11 cellular contexts compared by ENCODE assay signal in genomic region chr3:49868951-49869454, GRCh38. TPM values are rescaled to one million over a fixed set of nuclear protein-coding genes. Genes with fewer than 3 reads are reported as not detected.
DNase-seq lines count a peak whose midpoint lies in the region; ATAC-seq, FAIRE-seq and TF ChIP-seq lines count a peak whose summit lies in the region.
"Had no signal": no experiment of that assay in that cellular context is flagged by ENCODE, and none has a peak within 500 bp of the region (broad histone marks: within the 10 kb centered on the region; RNA-seq: fewer than 3 reads in every experiment).

No MANE protein-coding gene starts in this region.

- TF ChIP-seq POLR2A in H54 (IDR thresholded peaks at IDR 0.05; ENCODE audit: low read depth, low read length): no peak

- no peak overlapping the region for H3K27ac Mint-ChIP-seq in T-helper 17 cell

- H3K9me3 ChIP-seq in left ventricle myocardium inferior (replicated peaks): no peaks in the 10 kb centered on the region
- no peaks in the 10 kb centered on the region for H3K9me3 ChIP-seq in T-helper 17 cell (ENCODE audit: control insufficient read depth, low read length, poor library complexity, severe bottlenecking)
- H3K9me3 ChIP-seq: pancreas had no signal

- no peaks in the 10 kb centered on the region for H3K36me3 ChIP-seq in left ventricle myocardium inferior
- no peaks in the 10 kb centered on the region for H3K36me3 ChIP-seq in urinary bladder (ENCODE audit: insufficient read depth)
- H3K36me3 ChIP-seq: pancreas had no signal

- 2% methylated on average over 20 of the region's 20 CpGs for WGBS in urinary bladder

- no peak overlapping the region for H3K27ac ChIP-seq in left ventricle myocardium inferior (replicated peaks)
- H3K27ac ChIP-seq in urinary bladder (ENCODE audit: low read depth): no peak overlapping the region
- H3K27ac ChIP-seq: pancreas had no signal

- peak overlapping the region; percentile 59 for H3K4me3 Mint-ChIP-seq in T-helper 17 cell

- intact Hi-C loops in left ventricle myocardium inferior (cut with micrococcal nuclease): no loop called here
- intact Hi-C loops in Right ventricle myocardium superior (cut with DNase I): no loop called here

- no peak for DNase-seq in left ventricle myocardium inferior
- DNase-seq in Right ventricle myocardium superior: no peak
- no peak for DNase-seq in T-helper 17 cell
- DNase-seq in iPS-NIHi11 (ENCODE audit: low spot score): peak; percentile 74
- no peak for DNase-seq in stimulated activated CD4-positive, alpha-beta T cell treated with anti-CD3 and anti-CD28 coated beads, Interleukin-2, amount 100 ng/mL, for 48 hours
- DNase-seq in NCI-H1436 (lab: John Stamatoyannopoulos, UW): no peak
- DNase-seq in H54 (ENCODE audit: insufficient read length, low spot score): no peak
- DNase-seq: EL had no signal

- FAIRE-seq in H54 (lab: Jason Lieb, UNC): no peak
- FAIRE-seq: pancreas, RCC 7860 had no signal

- H3K4me3 ChIP-seq in left ventricle myocardium inferior: peak overlapping the region; percentile 58
- peak overlapping the region; percentile 25 for H3K4me3 ChIP-seq in urinary bladder (ENCODE audit: low read depth, low read length)

- peaks cover 75% of the 10 kb centered on the region for H3K27me3 ChIP-seq in left ventricle myocardium inferior (ENCODE audit: low read depth)
- H3K27me3 ChIP-seq: pancreas had no signal

- peaks cover 11% of the 10 kb centered on the region for H3K4me1 Mint-ChIP-seq in T-helper 17 cell

- H3K4me1 ChIP-seq in left ventricle myocardium inferior (peaks cover 13% of the 10 kb centered on the region), urinary bladder (ENCODE audit: insufficient read depth) (no peaks in the 10 kb centered on the region)

- ATAC-seq in Right ventricle myocardium superior (ENCODE audit: poor library complexity): no peak
- no peak for ATAC-seq in T-helper 17 cell

- H3K27me3 Mint-ChIP-seq in T-helper 17 cell: peaks cover 43% of the 10 kb centered on the region

- TF ChIP-seq CTCF in left ventricle myocardium inferior (IDR thresholded peaks at IDR 0.05; ENCODE audit: borderline replicate concordance): no peak

- no peaks in the 10 kb centered on the region for H3K36me3 Mint-ChIP-seq in T-helper 17 cell (ENCODE audit: low read depth)

RNA-seq across cellular contexts. Expression of gene CAMKV, which starts 0.7 kb away (rescaled TPM):
- total RNA-seq in left ventricle myocardium inferior: not detected
- total RNA-seq in Right ventricle myocardium superior: not detected
- under 1 TPM; 0.47 to 0.89 TPM for total RNA-seq in T-helper 17 cell
- total RNA-seq in urinary bladder: 0.37 TPM
- polyA plus RNA-seq in urinary bladder: not detected

RNA-seq across cellular contexts. Expression of gene TRAIP, which starts 12.6 kb away (rescaled TPM):
- total RNA-seq in left ventricle myocardium inferior (0.63 TPM), Right ventricle myocardium superior (1.7 TPM), T-helper 17 cell (1 to 10 TPM; 4.8 to 5.5 TPM), urinary bladder (6.8 TPM)
- 2.6 TPM for polyA plus RNA-seq in urinary bladder

RNA-seq across cellular contexts. Expression of gene MST1R, which starts 34.7 kb away (rescaled TPM):
- total RNA-seq in left ventricle myocardium inferior: 1.7 TPM
- total RNA-seq in Right ventricle myocardium superior: 1.5 TPM
- 1 to 10 TPM in 1 of 2 donors, under 1 TPM in 1; 0.63 to 1.7 TPM for total RNA-seq in T-helper 17 cell
- 1.7 TPM for total RNA-seq in urinary bladder
- 6.8 TPM for polyA plus RNA-seq in urinary bladder

RNA-seq across cellular contexts. Expression of gene UBA7, which starts 55.2 kb away (rescaled TPM):
- total RNA-seq in left ventricle myocardium inferior: 25.1 TPM
- 19.7 TPM for total RNA-seq in Right ventricle myocardium superior
- 100 to 1,000 TPM; 173 to 198 TPM for total RNA-seq in T-helper 17 cell
- 39.6 TPM for total RNA-seq in urinary bladder
- 37.7 TPM for polyA plus RNA-seq in urinary bladder
